In the genomic region with DNA sequence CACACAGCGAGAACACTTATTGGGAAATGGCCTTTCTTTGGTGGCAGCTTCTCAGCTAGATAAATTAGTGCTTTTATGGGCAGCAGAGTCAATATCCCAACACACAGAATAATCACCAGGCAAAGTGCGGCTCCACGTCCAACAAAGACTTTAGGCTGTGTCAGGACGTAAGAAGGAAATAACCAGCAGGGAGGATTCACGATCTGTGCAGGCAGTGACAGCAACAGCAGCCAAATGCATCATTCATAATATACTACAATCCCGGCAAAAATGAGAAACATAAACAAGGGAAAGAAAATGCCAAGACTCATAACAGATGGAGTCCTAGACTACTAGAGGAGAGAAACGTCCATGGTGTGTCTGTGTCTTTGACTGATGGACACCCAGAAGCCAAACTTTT, we compare ENCODE assay signal across 22 cellular contexts.
"Had no signal": no experiment of that assay in that cellular context is flagged by ENCODE, and none has a peak within 500 bp of the region (broad histone marks: within the 10 kb centered on the region; RNA-seq: fewer than 3 reads in every experiment).

No MANE protein-coding gene starts in this region.

- H3K27me3 ChIP-seq: neutrophil, stomach, tibial artery had no signal

- H3K4me1 Mint-ChIP-seq: stimulated activated effector memory CD8-positive, alpha-beta T cell treated with anti-CD3 and anti-CD28 coated beads, Interleukin-12 subunit alpha, Interleukin-12 subunit beta, amount 100 ng/mL, for 72 hours had no signal

- H3K27ac ChIP-seq: coronary artery, esophagus squamous epithelium, neutrophil, parathyroid adenoma, stomach, tibial artery had no signal

- H3K27ac Mint-ChIP-seq: memory B cell; progenitor cell of endocrine pancreas; stimulated activated effector memory CD8-positive, alpha-beta T cell treated with anti-CD3 and anti-CD28 coated beads, Interleukin-12 subunit alpha, Interleukin-12 subunit beta, amount 100 ng/mL, for 72 hours; type B pancreatic cell had no signal

- H3K9ac ChIP-seq: parathyroid adenoma had no signal

- H3K36me3 Mint-ChIP-seq: stimulated activated effector memory CD8-positive, alpha-beta T cell treated with anti-CD3 and anti-CD28 coated beads, Interleukin-12 subunit alpha, Interleukin-12 subunit beta, amount 100 ng/mL, for 72 hours; type B pancreatic cell had no signal

- H3K4me3 Mint-ChIP-seq: memory B cell; naive thymus-derived CD8-positive, alpha-beta T cell; neural crest cell; stimulated activated effector memory CD8-positive, alpha-beta T cell treated with anti-CD3 and anti-CD28 coated beads, Interleukin-12 subunit alpha, Interleukin-12 subunit beta, amount 100 ng/mL, for 72 hours; type B pancreatic cell had no signal

- H3K27me3 Mint-ChIP-seq: memory B cell; naive thymus-derived CD8-positive, alpha-beta T cell; progenitor cell of endocrine pancreas had no signal

- H3K4me1 ChIP-seq: parathyroid adenoma had no signal

- H3K4me3 ChIP-seq: coronary artery, esophagus squamous epithelium, lung, smooth muscle cell, stomach, tibial artery had no signal

- DNase-seq: effector memory CD4-positive, alpha-beta T cell; erythroblast; esophagus squamous epithelium; midbrain; naive thymus-derived CD8-positive, alpha-beta T cell; stimulated activated CD4-positive, alpha-beta T cell treated with anti-CD3 and anti-CD28 coated beads, Interleukin-12 subunit alpha, Interleukin-12 subunit beta, amount 100 ng/mL, for 4 hours; stimulated activated CD4-positive, alpha-beta T cell treated with anti-CD3 and anti-CD28 coated beads, Interleukin-2, amount 100 ng/mL, for 24 hours; stimulated activated CD4-positive, alpha-beta T cell treated with anti-CD3 and anti-CD28 coated beads, Interleukin-4, amount 100 ng/mL, for 24 hours; stimulated activated naive CD4-positive, alpha-beta T cell treated with Interleukin-2 at 50 U/mL for 16 hours; stomach; tibial artery had no signal

- H3K36me3 ChIP-seq: esophagus squamous epithelium, neutrophil, tibial artery had no signal

- H3K9me3 ChIP-seq: esophagus squamous epithelium, neutrophil, stomach, tibial artery had no signal

- H3K9me3 Mint-ChIP-seq: memory B cell; naive thymus-derived CD8-positive, alpha-beta T cell; neural crest cell; stimulated activated effector memory CD8-positive, alpha-beta T cell treated with anti-CD3 and anti-CD28 coated beads, Interleukin-12 subunit alpha, Interleukin-12 subunit beta, amount 100 ng/mL, for 72 hours; type B pancreatic cell had no signal

- ATAC-seq: naive thymus-derived CD8-positive, alpha-beta T cell; sciatic nerve; stimulated activated effector memory CD8-positive, alpha-beta T cell treated with anti-CD3 and anti-CD28 coated beads, Interleukin-12 subunit alpha, Interleukin-12 subunit beta, amount 100 ng/mL, for 72 hours had no signal

- H3K4me2 ChIP-seq: smooth muscle cell had no signal

- H2AFZ ChIP-seq: parathyroid adenoma had no signal
